In the genomic region with DNA sequence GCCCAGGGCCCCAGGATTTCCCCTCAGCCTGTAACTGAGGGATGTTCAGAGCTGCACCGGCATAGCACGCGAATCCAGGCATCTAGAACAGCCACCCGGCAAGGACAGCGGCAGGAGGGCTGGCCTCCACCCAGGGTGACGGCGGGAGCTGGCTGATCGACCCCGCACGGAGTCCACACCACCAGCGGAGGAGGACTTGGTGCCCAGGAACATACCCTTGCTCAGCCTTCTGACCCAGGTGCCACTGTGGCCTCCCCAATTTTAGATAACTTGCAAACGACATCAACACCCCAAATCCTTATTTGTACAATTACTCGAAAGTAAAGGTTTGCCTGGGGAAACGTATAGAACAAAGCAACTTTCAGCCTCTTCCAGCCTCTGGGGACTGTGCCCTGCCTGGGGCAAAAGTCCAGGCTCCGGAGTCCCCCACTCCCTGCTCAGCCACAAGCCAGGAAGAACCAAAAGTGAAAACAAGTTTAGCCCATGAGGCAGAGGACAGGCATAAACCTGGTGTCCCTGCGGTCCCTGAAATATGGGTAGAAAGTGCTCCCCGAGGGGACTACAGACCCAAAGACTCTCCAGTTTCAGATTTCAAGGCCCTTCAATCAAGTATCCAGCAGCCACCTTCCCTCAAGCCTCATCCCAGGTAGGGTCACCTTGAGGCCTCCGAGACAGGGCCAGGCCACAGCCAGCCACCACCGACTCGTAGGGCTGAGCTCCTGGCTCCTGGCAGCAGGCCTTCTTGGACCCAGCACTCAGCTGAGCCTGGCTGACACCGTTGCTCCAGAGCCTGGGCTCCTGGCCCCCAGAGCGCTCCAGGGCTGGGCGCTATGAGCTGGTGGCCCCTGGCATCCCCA, we compare ENCODE assay signal across 1 cellular context.
TF ChIP-seq lines count a peak whose summit lies in the region.

No MANE protein-coding gene starts in this region.

TF ChIP-seq in HepG2, 621 proteins besides CTCF, POLR2A, EP300 and RAD21 (continued from another document and continues in another):
- TF ChIP-seq, protein P1, sequence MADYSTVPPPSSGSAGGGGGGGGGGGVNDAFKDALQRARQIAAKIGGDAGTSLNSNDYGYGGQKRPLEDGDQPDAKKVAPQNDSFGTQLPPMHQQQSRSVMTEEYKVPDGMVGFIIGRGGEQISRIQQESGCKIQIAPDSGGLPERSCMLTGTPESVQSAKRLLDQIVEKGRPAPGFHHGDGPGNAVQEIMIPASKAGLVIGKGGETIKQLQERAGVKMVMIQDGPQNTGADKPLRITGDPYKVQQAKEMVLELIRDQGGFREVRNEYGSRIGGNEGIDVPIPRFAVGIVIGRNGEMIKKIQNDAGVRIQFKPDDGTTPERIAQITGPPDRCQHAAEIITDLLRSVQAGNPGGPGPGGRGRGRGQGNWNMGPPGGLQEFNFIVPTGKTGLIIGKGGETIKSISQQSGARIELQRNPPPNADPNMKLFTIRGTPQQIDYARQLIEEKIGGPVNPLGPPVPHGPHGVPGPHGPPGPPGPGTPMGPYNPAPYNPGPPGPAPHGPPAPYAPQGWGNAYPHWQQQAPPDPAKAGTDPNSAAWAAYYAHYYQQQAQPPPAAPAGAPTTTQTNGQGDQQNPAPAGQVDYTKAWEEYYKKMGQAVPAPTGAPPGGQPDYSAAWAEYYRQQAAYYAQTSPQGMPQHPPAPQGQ (CRISPR knock-in tag; IDR thresholded peaks at IDR 0.05; ENCODE audit: borderline replicate concordance), result peak; percentile 19; the same call in 1 of the 2 replicates
- TF ChIP-seq GABPB1 (CRISPR knock-in tag; IDR thresholded peaks at IDR 0.05), result 0 out of 2 replicates have a peak, but pooled peaks have one; percentile 29
- no peak for TF ChIP-seq ZFP1 (CRISPR knock-in tag; IDR thresholded peaks at IDR 0.05)
- TF ChIP-seq FIP1L1 (IDR thresholded peaks at IDR 0.05; ENCODE audit: borderline replicate concordance, insufficient read depth, low read depth, low read length), result no peak
- no peak for TF ChIP-seq ZFP41 (CRISPR knock-in tag; IDR thresholded peaks at IDR 0.05; ENCODE audit: borderline replicate concordance)
- no peak for TF ChIP-seq TAF15 (IDR thresholded peaks at IDR 0.05; ENCODE audit: low read depth, low read length, poor library complexity, severe bottlenecking)
- TF ChIP-seq HDAC2 (CRISPR knock-in tag; IDR thresholded peaks at IDR 0.05), result 0 out of 2 replicates have a peak, but pooled peaks have one; percentile 16
- TF ChIP-seq ZEB1 (IDR thresholded peaks at IDR 0.05; ENCODE audit: insufficient replicate concordance, low read depth), result no peak
- TF ChIP-seq, protein P2, sequence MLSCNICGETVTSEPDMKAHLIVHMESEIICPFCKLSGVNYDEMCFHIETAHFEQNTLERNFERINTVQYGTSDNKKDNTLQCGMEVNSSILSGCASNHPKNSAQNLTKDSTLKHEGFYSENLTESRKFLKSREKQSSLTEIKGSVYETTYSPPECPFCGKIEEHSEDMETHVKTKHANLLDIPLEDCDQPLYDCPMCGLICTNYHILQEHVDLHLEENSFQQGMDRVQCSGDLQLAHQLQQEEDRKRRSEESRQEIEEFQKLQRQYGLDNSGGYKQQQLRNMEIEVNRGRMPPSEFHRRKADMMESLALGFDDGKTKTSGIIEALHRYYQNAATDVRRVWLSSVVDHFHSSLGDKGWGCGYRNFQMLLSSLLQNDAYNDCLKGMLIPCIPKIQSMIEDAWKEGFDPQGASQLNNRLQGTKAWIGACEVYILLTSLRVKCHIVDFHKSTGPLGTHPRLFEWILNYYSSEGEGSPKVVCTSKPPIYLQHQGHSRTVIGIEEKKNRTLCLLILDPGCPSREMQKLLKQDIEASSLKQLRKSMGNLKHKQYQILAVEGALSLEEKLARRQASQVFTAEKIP (CRISPR knock-in tag; IDR thresholded peaks at IDR 0.05; ENCODE audit: borderline replicate concordance), result no peak
- TF ChIP-seq ZNF883 (CRISPR knock-in tag; IDR thresholded peaks at IDR 0.05; ENCODE audit: not compliant biosample characterization), result peak; percentile 24
- no peak for TF ChIP-seq CBX2 (IDR thresholded peaks at IDR 0.05; ENCODE audit: low read depth, low read length)
- TF ChIP-seq CBX2 (CRISPR knock-in tag; IDR thresholded peaks at IDR 0.05; ENCODE audit: low read depth), result 0 out of 2 replicates have a peak, but pooled peaks have one; percentile 1
- TF ChIP-seq ZNF274 (CRISPR knock-in tag; IDR thresholded peaks at IDR 0.05), result peak; percentile 93
- TF ChIP-seq RARG (CRISPR knock-in tag; IDR thresholded peaks at IDR 0.05; ENCODE audit: low read depth), result no peak
- peak; percentile 24; the same call in 1 of the 2 replicates for TF ChIP-seq ZNF552 (CRISPR knock-in tag; IDR thresholded peaks at IDR 0.05; ENCODE audit: borderline replicate concordance)
- TF ChIP-seq ATM (IDR thresholded peaks at IDR 0.05; ENCODE audit: borderline replicate concordance), result no peak
- no peak for TF ChIP-seq ZNF337 (CRISPR knock-in tag; IDR thresholded peaks at IDR 0.05; ENCODE audit: borderline replicate concordance, low read depth)
- 0 out of 2 replicates have a peak, but pooled peaks have one; percentile 17 for TF ChIP-seq ZNF564 (CRISPR knock-in tag; IDR thresholded peaks at IDR 0.05)
- TF ChIP-seq ZNF12 (CRISPR knock-in tag; IDR thresholded peaks at IDR 0.05), result no peak
- peak; percentile 42; the same call in 1 of the 2 replicates for TF ChIP-seq DMAP1 (CRISPR knock-in tag; IDR thresholded peaks at IDR 0.05)
- no peak for TF ChIP-seq KDM2A (CRISPR knock-in tag; IDR thresholded peaks at IDR 0.05; ENCODE audit: borderline replicate concordance, low read depth)
- TF ChIP-seq ZNF136 (CRISPR knock-in tag; IDR thresholded peaks at IDR 0.05; ENCODE audit: low read depth), result peak; percentile 85; the same call in 1 of the 2 replicates
- TF ChIP-seq, protein P3, sequence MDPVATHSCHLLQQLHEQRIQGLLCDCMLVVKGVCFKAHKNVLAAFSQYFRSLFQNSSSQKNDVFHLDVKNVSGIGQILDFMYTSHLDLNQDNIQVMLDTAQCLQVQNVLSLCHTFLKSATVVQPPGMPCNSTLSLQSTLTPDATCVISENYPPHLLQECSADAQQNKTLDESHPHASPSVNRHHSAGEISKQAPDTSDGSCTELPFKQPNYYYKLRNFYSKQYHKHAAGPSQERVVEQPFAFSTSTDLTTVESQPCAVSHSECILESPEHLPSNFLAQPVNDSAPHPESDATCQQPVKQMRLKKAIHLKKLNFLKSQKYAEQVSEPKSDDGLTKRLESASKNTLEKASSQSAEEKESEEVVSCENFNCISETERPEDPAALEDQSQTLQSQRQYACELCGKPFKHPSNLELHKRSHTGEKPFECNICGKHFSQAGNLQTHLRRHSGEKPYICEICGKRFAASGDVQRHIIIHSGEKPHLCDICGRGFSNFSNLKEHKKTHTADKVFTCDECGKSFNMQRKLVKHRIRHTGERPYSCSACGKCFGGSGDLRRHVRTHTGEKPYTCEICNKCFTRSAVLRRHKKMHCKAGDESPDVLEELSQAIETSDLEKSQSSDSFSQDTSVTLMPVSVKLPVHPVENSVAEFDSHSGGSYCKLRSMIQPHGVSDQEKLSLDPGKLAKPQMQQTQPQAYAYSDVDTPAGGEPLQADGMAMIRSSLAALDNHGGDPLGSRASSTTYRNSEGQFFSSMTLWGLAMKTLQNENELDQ (CRISPR knock-in tag; IDR thresholded peaks at IDR 0.05; ENCODE audit: borderline replicate concordance), result no peak
- no peak for TF ChIP-seq SP5 (CRISPR knock-in tag; IDR thresholded peaks at IDR 0.05; ENCODE audit: borderline replicate concordance, low read depth)
- no peak; the same call in none of the 2 replicates for TF ChIP-seq FOXC1 (CRISPR knock-in tag; IDR thresholded peaks at IDR 0.05; ENCODE audit: borderline replicate concordance)
- TF ChIP-seq, protein P4, sequence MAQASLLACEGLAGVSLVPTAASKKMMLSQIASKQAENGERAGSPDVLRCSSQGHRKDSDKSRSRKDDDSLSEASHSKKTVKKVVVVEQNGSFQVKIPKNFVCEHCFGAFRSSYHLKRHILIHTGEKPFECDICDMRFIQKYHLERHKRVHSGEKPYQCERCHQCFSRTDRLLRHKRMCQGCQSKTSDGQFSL (CRISPR knock-in tag; IDR thresholded peaks at IDR 0.05), result no peak
- TF ChIP-seq MIXL1 (CRISPR knock-in tag; IDR thresholded peaks at IDR 0.05), result no peak
- no peak for TF ChIP-seq ZNF570 (CRISPR knock-in tag; IDR thresholded peaks at IDR 0.05; ENCODE audit: borderline replicate concordance)
- TF ChIP-seq, protein P5, sequence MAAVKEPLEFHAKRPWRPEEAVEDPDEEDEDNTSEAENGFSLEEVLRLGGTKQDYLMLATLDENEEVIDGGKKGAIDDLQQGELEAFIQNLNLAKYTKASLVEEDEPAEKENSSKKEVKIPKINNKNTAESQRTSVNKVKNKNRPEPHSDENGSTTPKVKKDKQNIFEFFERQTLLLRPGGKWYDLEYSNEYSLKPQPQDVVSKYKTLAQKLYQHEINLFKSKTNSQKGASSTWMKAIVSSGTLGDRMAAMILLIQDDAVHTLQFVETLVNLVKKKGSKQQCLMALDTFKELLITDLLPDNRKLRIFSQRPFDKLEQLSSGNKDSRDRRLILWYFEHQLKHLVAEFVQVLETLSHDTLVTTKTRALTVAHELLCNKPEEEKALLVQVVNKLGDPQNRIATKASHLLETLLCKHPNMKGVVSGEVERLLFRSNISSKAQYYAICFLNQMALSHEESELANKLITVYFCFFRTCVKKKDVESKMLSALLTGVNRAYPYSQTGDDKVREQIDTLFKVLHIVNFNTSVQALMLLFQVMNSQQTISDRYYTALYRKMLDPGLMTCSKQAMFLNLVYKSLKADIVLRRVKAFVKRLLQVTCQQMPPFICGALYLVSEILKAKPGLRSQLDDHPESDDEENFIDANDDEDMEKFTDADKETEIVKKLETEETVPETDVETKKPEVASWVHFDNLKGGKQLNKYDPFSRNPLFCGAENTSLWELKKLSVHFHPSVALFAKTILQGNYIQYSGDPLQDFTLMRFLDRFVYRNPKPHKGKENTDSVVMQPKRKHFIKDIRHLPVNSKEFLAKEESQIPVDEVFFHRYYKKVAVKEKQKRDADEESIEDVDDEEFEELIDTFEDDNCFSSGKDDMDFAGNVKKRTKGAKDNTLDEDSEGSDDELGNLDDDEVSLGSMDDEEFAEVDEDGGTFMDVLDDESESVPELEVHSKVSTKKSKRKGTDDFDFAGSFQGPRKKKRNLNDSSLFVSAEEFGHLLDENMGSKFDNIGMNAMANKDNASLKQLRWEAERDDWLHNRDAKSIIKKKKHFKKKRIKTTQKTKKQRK (IDR thresholded peaks at IDR 0.05; ENCODE audit: low read length), result no peak
- TF ChIP-seq TAF1 (CRISPR knock-in tag; IDR thresholded peaks at IDR 0.05), result peak; percentile 34; the same call in 1 of the 2 replicates
- peak; percentile 61; the same call in 1 of the 2 replicates for TF ChIP-seq HDAC1 (CRISPR knock-in tag; IDR thresholded peaks at IDR 0.05)
- TF ChIP-seq NFIC (IDR thresholded peaks at IDR 0.05; ENCODE audit: low read length), result no peak
- TF ChIP-seq ZBTB20 (CRISPR knock-in tag; IDR thresholded peaks at IDR 0.05; ENCODE audit: borderline replicate concordance, low read depth), result 0 out of 2 replicates have a peak, but pooled peaks have one; percentile 28
- TF ChIP-seq, protein P6, sequence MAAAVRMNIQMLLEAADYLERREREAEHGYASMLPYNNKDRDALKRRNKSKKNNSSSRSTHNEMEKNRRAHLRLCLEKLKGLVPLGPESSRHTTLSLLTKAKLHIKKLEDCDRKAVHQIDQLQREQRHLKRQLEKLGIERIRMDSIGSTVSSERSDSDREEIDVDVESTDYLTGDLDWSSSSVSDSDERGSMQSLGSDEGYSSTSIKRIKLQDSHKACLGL (CRISPR knock-in tag; IDR thresholded peaks at IDR 0.05), result peak; percentile 39; the same call in 1 of the 2 replicates
- TF ChIP-seq, protein P7, sequence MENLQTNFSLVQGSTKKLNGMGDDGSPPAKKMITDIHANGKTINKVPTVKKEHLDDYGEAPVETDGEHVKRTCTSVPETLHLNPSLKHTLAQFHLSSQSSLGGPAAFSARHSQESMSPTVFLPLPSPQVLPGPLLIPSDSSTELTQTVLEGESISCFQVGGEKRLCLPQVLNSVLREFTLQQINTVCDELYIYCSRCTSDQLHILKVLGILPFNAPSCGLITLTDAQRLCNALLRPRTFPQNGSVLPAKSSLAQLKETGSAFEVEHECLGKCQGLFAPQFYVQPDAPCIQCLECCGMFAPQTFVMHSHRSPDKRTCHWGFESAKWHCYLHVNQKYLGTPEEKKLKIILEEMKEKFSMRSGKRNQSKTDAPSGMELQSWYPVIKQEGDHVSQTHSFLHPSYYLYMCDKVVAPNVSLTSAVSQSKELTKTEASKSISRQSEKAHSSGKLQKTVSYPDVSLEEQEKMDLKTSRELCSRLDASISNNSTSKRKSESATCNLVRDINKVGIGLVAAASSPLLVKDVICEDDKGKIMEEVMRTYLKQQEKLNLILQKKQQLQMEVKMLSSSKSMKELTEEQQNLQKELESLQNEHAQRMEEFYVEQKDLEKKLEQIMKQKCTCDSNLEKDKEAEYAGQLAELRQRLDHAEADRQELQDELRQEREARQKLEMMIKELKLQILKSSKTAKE (CRISPR knock-in tag; IDR thresholded peaks at IDR 0.05; ENCODE audit: borderline replicate concordance), result no peak
